14 cellular contexts compared by ENCODE assay signal in the genomic region with DNA sequence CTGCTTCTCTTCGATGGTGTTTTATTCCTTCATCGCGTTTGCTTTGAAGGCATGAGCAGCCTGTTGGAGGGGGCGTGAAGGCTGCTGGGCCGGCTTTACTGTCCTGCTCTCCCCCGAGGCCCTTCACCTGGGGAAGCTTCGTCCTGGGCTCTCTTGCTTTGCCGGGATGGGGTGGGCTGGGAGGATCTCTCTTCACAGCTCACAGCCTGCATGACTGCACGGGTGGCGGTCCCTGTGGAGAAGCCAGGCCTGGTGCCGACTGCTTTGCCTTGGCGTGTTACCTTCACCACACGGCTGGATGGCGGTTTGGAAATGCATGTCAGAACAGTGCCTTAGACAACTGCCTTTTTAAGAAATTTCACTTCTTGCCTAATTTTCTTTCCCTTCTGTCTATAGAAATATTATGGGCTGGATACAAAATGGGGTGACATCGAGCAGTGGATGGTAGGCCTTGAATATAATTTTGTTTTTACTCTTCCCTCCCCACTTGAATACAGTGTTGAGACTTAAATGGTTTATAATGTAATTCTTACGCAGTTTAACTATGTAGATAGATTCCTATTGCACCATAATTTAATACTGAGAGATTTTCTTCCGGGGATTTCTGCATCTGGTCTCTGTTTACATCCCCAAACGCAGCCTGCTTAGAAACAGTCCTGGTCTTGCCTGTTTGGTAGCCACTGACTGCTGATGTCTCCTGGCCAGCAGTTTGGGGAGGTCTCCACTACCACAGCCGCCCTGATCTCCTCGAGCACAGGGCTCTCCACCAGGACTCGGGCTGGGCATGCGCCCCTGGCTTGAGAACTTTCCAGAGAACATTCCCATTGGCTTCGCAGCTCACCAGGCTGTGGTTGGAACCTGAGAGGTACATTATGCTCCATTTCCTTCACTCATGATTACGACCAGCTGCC.
A peak's percentile ranks its signal among the peaks of the same experiment; 100 is the strongest.
DNase-seq lines count a peak whose midpoint lies in the region; ATAC-seq and TF ChIP-seq lines count a peak whose summit lies in the region.
"Had no signal": no experiment of that assay in that cellular context is flagged by ENCODE, and none has a peak within 500 bp of the region (broad histone marks: within the 10 kb centered on the region; RNA-seq: fewer than 3 reads in every experiment).

No MANE protein-coding gene starts in this region.

- H3K4me2 ChIP-seq in osteoblast (ENCODE audit: insufficient read depth, low read length) = no peak overlapping the region

- WGBS in esophagus squamous epithelium, 2 donors = 57 to 65% methylated on average over 17 to 22 of the region's 24 CpGs
- 91 to 92% methylated on average over 24 of the region's 24 CpGs for WGBS in sigmoid colon, 2 donors

- no peaks in the 10 kb centered on the region for H3K27me3 ChIP-seq in esophagus squamous epithelium
- H3K27me3 ChIP-seq in sigmoid colon = no peaks in the 10 kb centered on the region
- no peaks in the 10 kb centered on the region for H3K27me3 ChIP-seq in osteoblast (ENCODE audit: insufficient read depth, low read length)
- H3K27me3 ChIP-seq: body of pancreas had no signal

- H3K4me3 Mint-ChIP-seq in T-helper 17 cell = no peak overlapping the region

- H3K27ac ChIP-seq in esophagus squamous epithelium (peak overlapping the region in 3 of 4 donors; percentile 43 to 63 (median 56)), sigmoid colon (peak overlapping the region; percentile 30 to 97 (median 67)), osteoblast (ENCODE audit: low read depth, low read length) (no peak overlapping the region)

- peak; percentile 10 for ATAC-seq in T-helper 17 cell
- no peak for ATAC-seq in HG03521 (IDR thresholded peaks at IDR 0.05; ENCODE audit: unreplicated experiment)
- ATAC-seq: body of pancreas had no signal

- no peaks in the 10 kb centered on the region for H3K36me3 Mint-ChIP-seq in T-helper 17 cell (ENCODE audit: low read depth)

- H3K36me3 ChIP-seq in esophagus squamous epithelium (peaks cover 0 to 42% (median 0%) of the 10 kb centered on the region in 3 donors), sigmoid colon (no peaks in the 10 kb centered on the region), osteoblast (ENCODE audit: insufficient read depth, low read length) (peaks cover 5% of the 10 kb centered on the region)

- H4K20me1 ChIP-seq in osteoblast (ENCODE audit: insufficient read depth, low read length) = peaks cover 7% of the 10 kb centered on the region

- H3K4me3 ChIP-seq in esophagus squamous epithelium (no peak overlapping the region), sigmoid colon (no peak overlapping the region), osteoblast (ENCODE audit: insufficient read depth, low read length) (no peak overlapping the region)
- H3K4me3 ChIP-seq: body of pancreas had no signal

- TF ChIP-seq POLR2A in esophagus squamous epithelium (IDR thresholded peaks at IDR 0.05) = no peak
- TF ChIP-seq POLR2A in sigmoid colon (IDR thresholded peaks at IDR 0.05) = no peak

- TF ChIP-seq EP300 in sigmoid colon (IDR thresholded peaks at IDR 0.05) = no peak

- peaks cover 57% of the 10 kb centered on the region for H3K4me1 Mint-ChIP-seq in T-helper 17 cell

- intact Hi-C loops in esophagus squamous epithelium (cut with DNase I) (no loop called here), sigmoid colon (cut with DNase I) (no loop called here)

- no peak overlapping the region for H2AFZ ChIP-seq in osteoblast (ENCODE audit: low read length)

- DNase-seq in ELF-1 (ENCODE audit: low read depth, low spot score) (peak; percentile 76), T-helper 17 cell (no peak), esophagus squamous epithelium (lab: John Stamatoyannopoulos, UW) (no peak), sigmoid colon (peak; percentile 64), osteoblast (ENCODE audit: insufficient read length, low spot score, missing footprints) (no peak), NCI-H69 (lab: John Stamatoyannopoulos, UW) (no peak), DMS 273 treated with DMSO at 0.1 percent for 48 hours (lab: John Stamatoyannopoulos, UW) (no peak)
- DNase-seq: body of pancreas, COR-L47, hypothalamus, NCI-H1436, NCI-H524, retina had no signal

- no peak for TF ChIP-seq CTCF in esophagus squamous epithelium (IDR thresholded peaks at IDR 0.05)
- TF ChIP-seq CTCF in sigmoid colon (IDR thresholded peaks at IDR 0.05) = no peak
- TF ChIP-seq CTCF in osteoblast (IDR thresholded peaks at IDR 0.05; ENCODE audit: extremely low read depth, low read depth, low read length) = no peak

- H3K27ac Mint-ChIP-seq in T-helper 17 cell = peak overlapping the region; percentile 94

- H3K9me3 ChIP-seq in T-helper 17 cell (ENCODE audit: control insufficient read depth, low read length, poor library complexity, severe bottlenecking) (no peaks in the 10 kb centered on the region), esophagus squamous epithelium (no peaks in the 10 kb centered on the region), sigmoid colon (no peaks in the 10 kb centered on the region), osteoblast (ENCODE audit: low read depth, low read length) (no peaks in the 10 kb centered on the region)
- H3K9me3 ChIP-seq: body of pancreas had no signal

- H3K4me1 ChIP-seq in esophagus squamous epithelium (peaks cover 10 to 60% (median 23%) of the 10 kb centered on the region in 3 donors), sigmoid colon (peaks cover 0 to 75% (median 62%) of the 10 kb centered on the region in 4 donors), osteoblast (ENCODE audit: insufficient read depth, low read length) (peaks cover 23% of the 10 kb centered on the region)

- no peaks in the 10 kb centered on the region for H3K27me3 Mint-ChIP-seq in T-helper 17 cell

- H3K79me2 ChIP-seq in osteoblast (ENCODE audit: insufficient read depth, low read length) = peaks cover 61% of the 10 kb centered on the region

Comparison
In these comparisons a context has a peak if more than half of its experiments do, and no peak if none do; other contexts are left out.
1. DNase-seq: peak in ELF-1 (single experiment) and sigmoid colon (single experiment); none in T-helper 17 cell (0 of 3), esophagus squamous epithelium (single experiment), osteoblast (single experiment), NCI-H69 (single experiment) and DMS 273 treated with DMSO at 0.1 percent for 48 hours (single experiment).